In genomic region chr14:69366069-69366468, GRCh38 we compare ENCODE assay signal across 31 cellular contexts.
"Had no signal": no experiment of that assay in that cellular context is flagged by ENCODE, and none has a peak within 500 bp of the region (broad histone marks: within the 10 kb centered on the region; RNA-seq: fewer than 3 reads in every experiment).

No MANE protein-coding gene starts in this region.

- H3K9me3 ChIP-seq: ascending aorta, breast epithelium, colonic mucosa, esophagus squamous epithelium, gastroesophageal sphincter had no signal

- DNase-seq: activated B cell treated with CpG ODN at 0.5 μM for 24 hours; activated CD4-positive, alpha-beta T cell treated with anti-CD3 and anti-CD28 coated beads for 48 hours; activated CD4-positive, alpha-beta T cell treated with anti-CD3 and anti-CD28 coated beads, Interleukin-2, amount 50 U/mL, for 1 hour; activated CD4-positive, alpha-beta T cell treated with anti-CD3 and anti-CD28 coated beads, Interleukin-2, amount 50 U/mL, for 48 hours; activated CD8-positive, alpha-beta memory T cell treated with anti-CD3 and anti-CD28 coated beads for 24 hours; activated CD8-positive, alpha-beta memory T cell treated with anti-CD3 and anti-CD28 coated beads, Interleukin-2, amount 50 U/mL, for 4 hours; activated CD8-positive, alpha-beta T cell treated with anti-CD3 and anti-CD28 coated beads for 36 hours; activated gamma-delta T cell; activated naive CD4-positive, alpha-beta T cell; activated naive CD4-positive, alpha-beta T cell treated with anti-CD3 and anti-CD28 coated beads, Interleukin-2, amount 10 ng/mL, durations not matched to agents 7 days and 5 days; activated naive CD8-positive, alpha-beta T cell treated with anti-CD3 and anti-CD28 coated beads, Interleukin-2, amount 10 ng/mL, durations not matched to agents 7 days and 5 days; activated T-cell treated with anti-CD3 and anti-CD28 coated beads for 4 hours; activated T-cell treated with anti-CD3 and anti-CD28 coated beads, Interleukin-2, amount 50 U/mL, for 24 hours; activated T-cell treated with anti-CD3 and anti-CD28 coated beads, Interleukin-2, amount 50 U/mL, for 72 hours; central memory CD4-positive, alpha-beta T cell; cerebellar nuclear complex; colonic mucosa; effector CD8-positive, alpha-beta T cell; esophagus squamous epithelium; foreskin melanocyte; T-helper 1 cell; T-helper 17 cell; T1000; WERI-Rb-1 had no signal

- H3K36me3 ChIP-seq: ascending aorta, breast epithelium, cardiac muscle cell, colonic mucosa, esophagus squamous epithelium, gastroesophageal sphincter, WERI-Rb-1 had no signal

- H3K4me3 ChIP-seq: ascending aorta, breast epithelium, cardiac muscle cell, colonic mucosa, esophagus squamous epithelium, gastroesophageal sphincter had no signal

- H3K27me3 ChIP-seq: ascending aorta, breast epithelium, cardiac muscle cell, colonic mucosa, gastroesophageal sphincter had no signal

- H3K4me1 ChIP-seq: ascending aorta, breast epithelium, colonic mucosa, esophagus squamous epithelium, gastroesophageal sphincter had no signal

- H3K27ac ChIP-seq: ascending aorta, breast epithelium, cardiac muscle cell, colonic mucosa, epithelial cell of prostate, esophagus squamous epithelium, gastroesophageal sphincter, WERI-Rb-1 had no signal

- FAIRE-seq: endometrium, endothelial cell of umbilical vein had no signal
